Comparison of ENCODE assay signal across 8 cellular contexts in the genomic region with DNA sequence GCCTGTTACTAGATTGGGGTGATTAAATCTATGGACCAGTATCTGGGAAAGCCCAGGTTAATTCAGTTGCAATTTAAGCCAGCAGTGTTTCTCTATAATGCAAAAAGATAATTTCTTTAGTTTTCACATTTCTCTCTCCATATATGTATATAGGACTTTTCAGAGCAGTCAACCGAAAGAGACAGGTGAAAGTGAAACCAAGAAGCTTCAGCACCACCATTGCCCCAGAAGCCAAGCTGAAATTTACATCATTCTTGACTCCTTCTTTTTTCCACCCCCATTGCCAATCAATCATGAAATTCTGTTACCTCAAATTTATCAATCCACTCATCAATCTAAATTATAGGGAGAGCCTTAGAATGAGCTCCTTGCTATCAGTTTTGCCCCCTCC. TPM values are rescaled to one million over a fixed set of nuclear protein-coding genes. Genes with fewer than 3 reads are reported as not detected.
DNase-seq lines count a peak whose midpoint lies in the region; ATAC-seq and TF ChIP-seq lines count a peak whose summit lies in the region.

No MANE protein-coding gene starts in this region.

- DNase-seq in NB4 (ENCODE audit: low read depth) (peak; percentile 15), esophagus squamous epithelium (lab: John Stamatoyannopoulos, UW) (no peak), NCI-H1930 (lab: John Stamatoyannopoulos, UW) (no peak), BE2C (no peak), amniotic stem cell (lab: John Stamatoyannopoulos, UW) (no peak)
- DNase-seq in stimulated activated naive CD8-positive, alpha-beta T cell treated with anti-CD3 and anti-CD28 coated beads, Interleukin-15, amount 100 ng/mL, for 72 hours = no peak

- WGBS in esophagus squamous epithelium, 2 donors = 6 to 7% methylated on average over 1 of the region's 1 CpG

- H3K27me3 ChIP-seq in esophagus squamous epithelium (peaks cover 12 to 48% (median 16%) of the 10 kb centered on the region in 4 donors), BE2C (peaks cover 47% of the 10 kb centered on the region)

- peaks cover 46% of the 10 kb centered on the region for H3K4me1 Mint-ChIP-seq in stimulated activated naive CD8-positive, alpha-beta T cell treated with anti-CD3 and anti-CD28 coated beads, Interleukin-15, amount 100 ng/mL, for 72 hours

- no peaks in the 10 kb centered on the region for H3K36me3 ChIP-seq in esophagus squamous epithelium
- H3K36me3 ChIP-seq in BE2C = no peaks in the 10 kb centered on the region

- H3K9me3 ChIP-seq in esophagus squamous epithelium (no peaks in the 10 kb centered on the region), BE2C (no peaks in the 10 kb centered on the region)

- no peak overlapping the region for H3K27ac ChIP-seq in esophagus squamous epithelium

- ATAC-seq in GM18502 (IDR thresholded peaks at IDR 0.05; ENCODE audit: poor library complexity, unreplicated experiment) = peak; percentile 70
- ATAC-seq in GM21786 (IDR thresholded peaks at IDR 0.05; ENCODE audit: unreplicated experiment) = peak; percentile 75
- ATAC-seq in stimulated activated naive CD8-positive, alpha-beta T cell treated with anti-CD3 and anti-CD28 coated beads, Interleukin-15, amount 100 ng/mL, for 72 hours = peak; percentile 32

- peaks cover 49% of the 10 kb centered on the region for H3K27me3 Mint-ChIP-seq in stimulated activated naive CD8-positive, alpha-beta T cell treated with anti-CD3 and anti-CD28 coated beads, Interleukin-15, amount 100 ng/mL, for 72 hours

- H3K9me3 Mint-ChIP-seq in stimulated activated naive CD8-positive, alpha-beta T cell treated with anti-CD3 and anti-CD28 coated beads, Interleukin-15, amount 100 ng/mL, for 72 hours = peaks cover 0 to 8% of the 10 kb centered on the region in 2 donors

- H3K4me3 ChIP-seq in NB4 (ENCODE audit: low read depth, low read length) (peak overlapping the region; percentile 48), esophagus squamous epithelium (peak overlapping the region; percentile 29 to 68 (median 49)), BE2C (ENCODE audit: low read depth, low read length) (no peak overlapping the region; the same call in 1 of the 2 replicates)

- TF ChIP-seq POLR2A in NB4 (IDR thresholded peaks at IDR 0.05; ENCODE audit: extremely low read depth, insufficient read length) = no peak
- TF ChIP-seq POLR2A in esophagus squamous epithelium (IDR thresholded peaks at IDR 0.05) = no peak

- TF ChIP-seq CTCF in NB4 (IDR thresholded peaks at IDR 0.05; ENCODE audit: low read depth, low read length) (no peak), esophagus squamous epithelium (IDR thresholded peaks at IDR 0.05) (no peak), BE2C (IDR thresholded peaks at IDR 0.05; ENCODE audit: low read depth, low read length) (no peak)

- H3K27ac Mint-ChIP-seq in stimulated activated naive CD8-positive, alpha-beta T cell treated with anti-CD3 and anti-CD28 coated beads, Interleukin-15, amount 100 ng/mL, for 72 hours = no peak overlapping the region

- peak overlapping the region; percentile 93 to 96 for H3K4me3 Mint-ChIP-seq in stimulated activated naive CD8-positive, alpha-beta T cell treated with anti-CD3 and anti-CD28 coated beads, Interleukin-15, amount 100 ng/mL, for 72 hours

- intact Hi-C loops in esophagus squamous epithelium (cut with DNase I) = no loop called here

- H3K4me1 ChIP-seq in esophagus squamous epithelium (peaks cover 22 to 46% (median 29%) of the 10 kb centered on the region in 3 donors), BE2C (no peaks in the 10 kb centered on the region)

RNA-seq across cellular contexts. Expression of a gene that starts 2.8 kb away (rescaled TPM):
- total RNA-seq in esophagus squamous epithelium = under 1 TPM in 2 of 4 donors, not detected in 2; under 0.01 to 0.04 TPM
- 0.03 TPM for polyA plus RNA-seq in BE2C (2012; ENCODE audit: insufficient read depth, insufficient read length, low read depth)
